In the genomic region with DNA sequence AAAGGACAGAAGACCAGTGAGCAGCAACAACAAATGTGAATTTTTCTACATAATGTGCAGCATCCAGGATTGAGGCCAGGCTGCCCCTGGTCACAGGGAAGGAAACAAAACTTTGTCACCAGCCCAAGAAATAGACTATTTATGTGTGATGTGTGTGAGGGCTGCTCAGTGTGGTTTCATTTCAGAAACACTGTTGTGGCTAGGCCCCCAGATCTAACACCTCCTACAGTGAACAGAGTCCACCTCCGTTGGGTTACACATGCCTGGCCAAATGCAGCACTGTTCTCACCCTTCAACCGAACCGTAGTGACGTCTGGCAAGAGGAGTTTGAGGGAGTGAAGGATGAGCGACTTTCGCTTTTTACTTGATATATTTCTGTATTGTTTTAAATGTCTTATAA, we compare ENCODE assay signal across 10 cellular contexts.
A peak's percentile ranks its signal among the peaks of the same experiment; 100 is the strongest.
DNase-seq lines count a peak whose midpoint lies in the region; ATAC-seq and TF ChIP-seq lines count a peak whose summit lies in the region.
"Had no signal": no experiment of that assay in that cellular context is flagged by ENCODE, and none has a peak within 500 bp of the region (broad histone marks: within the 10 kb centered on the region; RNA-seq: fewer than 3 reads in every experiment).

No MANE protein-coding gene starts in this region.

- intact Hi-C loops in CD14-positive monocyte (cut with micrococcal nuclease) (no loop called here), left ventricle myocardium inferior (cut with micrococcal nuclease) (no loop called here)

- no peak overlapping the region for H3K27ac Mint-ChIP-seq in CD14-positive monocyte

- DNase-seq in middle frontal gyrus (ENCODE audit: extremely low spot score, low spot score) (peak; percentile 4), CD14-positive monocyte (ENCODE audit: low spot score) (no peak), left ventricle myocardium inferior (no peak), NCI-H774 (lab: John Stamatoyannopoulos, UW) (no peak)
- DNase-seq in stimulated activated CD4-positive, alpha-beta T cell treated with anti-CD3 and anti-CD28 coated beads, Interleukin-2, amount 100 ng/mL, for 48 hours, result no peak
- DNase-seq: DMS53, OCI-M1 had no signal

- no peak for TF ChIP-seq CTCF in CD14-positive monocyte (IDR thresholded peaks at IDR 0.05)
- TF ChIP-seq CTCF in left ventricle myocardium inferior (IDR thresholded peaks at IDR 0.05; ENCODE audit: borderline replicate concordance), result no peak

- H3K9me3 ChIP-seq in left ventricle myocardium inferior (replicated peaks), result no peaks in the 10 kb centered on the region

- H3K36me3 Mint-ChIP-seq in CD14-positive monocyte, result peaks cover 2 to 8% of the 10 kb centered on the region in 2 donors

- H3K4me1 ChIP-seq in left ventricle myocardium inferior, result peaks cover under 1% of the 10 kb centered on the region

- ATAC-seq in GM18517 (IDR thresholded peaks at IDR 0.05; ENCODE audit: unreplicated experiment), result peak; percentile 74
- ATAC-seq in GM21423 (IDR thresholded peaks at IDR 0.05; ENCODE audit: unreplicated experiment), result peak; percentile 68
- ATAC-seq in HG03378 (IDR thresholded peaks at IDR 0.05; ENCODE audit: unreplicated experiment), result peak; percentile 89

- no peak overlapping the region for H3K4me3 Mint-ChIP-seq in CD14-positive monocyte

- H3K4me1 Mint-ChIP-seq in CD14-positive monocyte, result peaks cover 21% of the 10 kb centered on the region

- H3K4me3 ChIP-seq in left ventricle myocardium inferior, result no peak overlapping the region

- H3K36me3 ChIP-seq in left ventricle myocardium inferior, result no peaks in the 10 kb centered on the region

- H3K27ac ChIP-seq in left ventricle myocardium inferior (replicated peaks), result no peak overlapping the region

- H3K9me3 Mint-ChIP-seq in CD14-positive monocyte, result no peaks in the 10 kb centered on the region

- H3K27me3 Mint-ChIP-seq in CD14-positive monocyte (ENCODE audit: low read depth in 3 of 3), result peaks cover 0 to 2% (median 0%) of the 10 kb centered on the region in 3 donors

- H3K27me3 ChIP-seq in left ventricle myocardium inferior (ENCODE audit: low read depth), result no peaks in the 10 kb centered on the region
